Comparison of ENCODE assay signal across 8 cellular contexts in the genomic region with DNA sequence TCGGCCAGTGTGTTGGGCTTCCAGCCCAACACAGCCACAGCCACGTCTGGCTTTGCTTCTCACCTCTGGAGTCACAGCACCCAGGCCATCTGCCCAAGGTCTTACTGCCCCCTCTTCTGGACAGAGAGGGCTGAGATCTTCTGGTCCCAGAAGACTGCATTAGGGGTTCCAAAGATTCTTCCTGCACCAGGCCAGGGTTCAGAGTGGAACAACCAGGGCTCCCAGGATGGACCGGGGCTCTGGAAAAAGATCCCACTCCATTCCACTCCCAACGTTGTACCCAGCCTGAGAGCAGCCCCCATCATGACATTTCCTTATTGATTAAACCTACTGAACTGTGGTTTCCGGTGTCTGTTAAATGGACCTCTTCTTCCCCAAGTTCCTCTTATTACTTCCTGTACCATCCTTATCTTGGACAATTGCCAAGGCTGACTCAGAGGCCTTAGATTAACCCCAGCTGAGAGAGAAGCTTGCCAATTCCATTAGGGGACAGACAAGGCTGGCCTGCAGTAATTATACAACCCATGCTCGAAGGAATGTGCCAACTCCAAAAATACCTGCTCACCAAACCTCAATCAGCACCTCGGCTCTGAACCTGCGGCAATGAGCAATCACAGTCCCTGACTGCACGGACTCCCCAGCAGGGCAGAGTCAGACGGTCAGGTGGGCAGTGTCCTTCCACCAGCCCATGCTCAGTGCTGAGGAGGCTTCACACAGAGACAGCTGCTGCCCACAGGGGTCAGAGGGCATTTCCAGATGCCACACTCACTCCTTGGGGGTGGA. TPM values are rescaled to one million over a fixed set of nuclear protein-coding genes. Genes with fewer than 3 reads are reported as not detected.
DNase-seq lines count a peak whose midpoint lies in the region; ATAC-seq and TF ChIP-seq lines count a peak whose summit lies in the region.

No MANE protein-coding gene starts in this region.

- no peak overlapping the region for H2AFZ ChIP-seq in Loucy (ENCODE audit: low read length)

- H3K9me3 Mint-ChIP-seq in naive B cell = peaks cover 0 to 3% (median 0%) of the 10 kb centered on the region in 7 donors

- no peaks in the 10 kb centered on the region for H3F3A ChIP-seq in Loucy (ENCODE audit: low read depth)

- peak overlapping the region in 4 of 6 donors; percentile 27 to 65 (median 54) for H3K27ac Mint-ChIP-seq in naive B cell

- DNase-seq in DMS 273 treated with DMSO at 0.1 percent for 48 hours (lab: John Stamatoyannopoulos, UW) = peak; percentile 51
- peak; percentile 72 for DNase-seq in SK-MEL-5 (ENCODE audit: low read depth, low spot score)
- peak; percentile 97 for DNase-seq in epithelial cell of proximal tubule (ENCODE audit: low read depth)
- peak; percentile 67 for DNase-seq in naive B cell
- DNase-seq in coronary artery (ENCODE audit: low spot score) = no peak
- no peak for DNase-seq in occipital lobe (lab: John Stamatoyannopoulos, UW)

- H3K36me3 Mint-ChIP-seq in naive B cell = peaks cover 0 to 3% of the 10 kb centered on the region in 2 donors

- peaks cover 7% of the 10 kb centered on the region for H4K20me1 ChIP-seq in Loucy (ENCODE audit: insufficient read depth, low read length, poor library complexity, severe bottlenecking)

- in situ Hi-C loops in SK-MEL-5 (cut with HindIII; ENCODE audit: low pct_unique_long_range_greater_than_20kb, low sequenced_read_pairs) = loop anchor here (25.0 kb wide), 1 partner anchor 94 kb away; the partner anchor contains the start of gene PPA1

- peak overlapping the region in 1 of 2 donors; percentile 3 for H3K27ac ChIP-seq in coronary artery

- H3K4me1 Mint-ChIP-seq in naive B cell = peaks cover 31 to 36% (median 33%) of the 10 kb centered on the region in 3 donors

- TF ChIP-seq CTCF in Loucy (conservative IDR thresholded peaks at IDR 0.05; ENCODE audit: low read length) = peak; percentile 52
- peak; percentile 37 for TF ChIP-seq CTCF in epithelial cell of proximal tubule (conservative IDR thresholded peaks at IDR 0.05; ENCODE audit: low read depth, low read length)
- no peak for TF ChIP-seq CTCF in coronary artery (IDR thresholded peaks at IDR 0.05)

- peaks cover 14% of the 10 kb centered on the region for H3K4me1 ChIP-seq in Loucy (ENCODE audit: insufficient read depth, low read length, poor library complexity, severe bottlenecking)

- H3K9me2 ChIP-seq in Loucy (replicated peaks; ENCODE audit: low read depth, low read length) = no peaks in the 10 kb centered on the region

- no peaks in the 10 kb centered on the region for H3K36me3 ChIP-seq in Loucy (ENCODE audit: insufficient read depth, low read length)

- no peaks in the 10 kb centered on the region for H3K27me3 ChIP-seq in Loucy (ENCODE audit: insufficient read depth, low read length, poor library complexity, severe bottlenecking)

- H3K9me3 ChIP-seq in Loucy (ENCODE audit: insufficient read depth, low read depth, low read length) = no peaks in the 10 kb centered on the region

- H3K4me3 Mint-ChIP-seq in naive B cell = peak overlapping the region in 7 of 8 donors; percentile 5 to 86 (median 60)

- H3K4me2 ChIP-seq in Loucy (ENCODE audit: low read depth, low read length, poor library complexity, severe bottlenecking) = peak overlapping the region; percentile 13

- peaks cover 64 to 90% (median 79%) of the 10 kb centered on the region in 3 donors for H3K27me3 Mint-ChIP-seq in naive B cell

- ATAC-seq in GM21423 (IDR thresholded peaks at IDR 0.05; ENCODE audit: unreplicated experiment) (peak; percentile 75), naive B cell (ENCODE audit: low read depth in 2 of 2) (peak; percentile 94 to 96)

- no peak overlapping the region for H3K9ac ChIP-seq in Loucy (ENCODE audit: low read depth, low read length, poor library complexity, severe bottlenecking)

- no peaks in the 10 kb centered on the region for H3K79me2 ChIP-seq in Loucy (ENCODE audit: insufficient read depth, low read length)

- H3K4me3 ChIP-seq in Loucy (ENCODE audit: low read length, poor library complexity, severe bottlenecking) (no peak overlapping the region), epithelial cell of proximal tubule (ENCODE audit: low read depth, low read length) (no peak overlapping the region), coronary artery (no peak overlapping the region)

RNA-seq across cellular contexts. Expression of gene NPFFR1, which starts 47.9 kb away (rescaled TPM):
- total RNA-seq in SK-MEL-5 (2014; rRNA removed; shearing (Covaris generic)) = not detected in 2 replicates
- not detected in 2 replicates for polyA plus RNA-seq in SK-MEL-5 (2015; cell fraction: cytosol; rRNA removed)
- not detected in 2 replicates for polyA plus RNA-seq in SK-MEL-5 (2015; cell fraction: nucleus; rRNA removed)
- total RNA-seq in epithelial cell of proximal tubule = 0.14 TPM in 1 of 2 replicates, not detected in the other
- polyA plus RNA-seq in naive B cell (ENCODE audit: low read depth in 6 of 6) = not detected
- 0.31 TPM for total RNA-seq in occipital lobe

RNA-seq across cellular contexts. Expression of gene LRRC20, which starts 50.7 kb away (rescaled TPM):
- total RNA-seq in SK-MEL-5 (2014; rRNA removed; shearing (Covaris generic)) = 4.8 and 6.0 TPM in 2 replicates
- polyA plus RNA-seq in SK-MEL-5 (2015; cell fraction: cytosol; rRNA removed) = 14.5 and 17.6 TPM in 2 replicates
- 8.9 and 12.9 TPM in 2 replicates for polyA plus RNA-seq in SK-MEL-5 (2015; cell fraction: nucleus; rRNA removed)
- total RNA-seq in epithelial cell of proximal tubule (39.5 and 48.1 TPM in 2 replicates), occipital lobe (21.5 TPM)
- under 1 TPM in 2 of 6 donors, not detected in 4; 0.22 to 0.23 TPM for polyA plus RNA-seq in naive B cell (ENCODE audit: low read depth in 6 of 6)

Comparison
In these comparisons a context has a peak if more than half of its experiments do, and no peak if none do; other contexts are left out.
1. DNase-seq: peak in DMS 273 treated with DMSO at 0.1 percent for 48 hours (single experiment), SK-MEL-5 (single experiment), epithelial cell of proximal tubule (single experiment) and naive B cell (single experiment); none in coronary artery (single experiment) and occipital lobe (single experiment).